1 cellular context compared by ENCODE assay signal in genomic region chr17:19405114-19405513, GRCh38.
TF ChIP-seq lines count a peak whose summit lies in the region.

No MANE protein-coding gene starts in this region.

TF ChIP-seq in IMR-90, 13 proteins besides CTCF, POLR2A, EP300 and RAD21:
- TF ChIP-seq RFX5 (IDR thresholded peaks at IDR 0.05; ENCODE audit: low read depth, low read length) = no peak
TF ChIP-seq in IMR-90: peak in this region for 0.
